Comparison of ENCODE assay signal across 9 cellular contexts in the genomic region with DNA sequence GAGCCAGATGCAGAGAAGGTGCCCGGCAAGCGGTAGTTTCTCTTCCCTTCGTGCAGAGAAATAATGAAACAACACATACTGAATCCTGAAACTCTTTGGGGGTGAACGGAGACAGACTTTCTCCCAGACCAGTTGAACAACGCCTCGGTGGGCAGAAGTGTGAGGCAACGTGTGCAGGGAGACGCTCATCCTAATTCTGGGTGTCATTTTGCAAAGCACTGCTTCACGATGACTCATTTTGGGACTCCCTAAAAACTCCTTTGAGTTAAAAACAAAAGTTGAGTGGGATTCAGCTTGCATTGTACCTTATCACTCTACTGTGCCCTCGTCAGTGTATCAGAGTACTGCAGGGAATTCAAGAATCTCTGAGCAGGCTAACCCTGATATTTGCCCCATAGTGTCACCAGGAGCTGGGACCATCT. TPM values are rescaled to one million over a fixed set of nuclear protein-coding genes. Genes with fewer than 3 reads are reported as not detected.
DNase-seq lines count a peak whose midpoint lies in the region; ATAC-seq and TF ChIP-seq lines count a peak whose summit lies in the region.
"Had no signal": no experiment of that assay in that cellular context is flagged by ENCODE, and none has a peak within 500 bp of the region (broad histone marks: within the 10 kb centered on the region; RNA-seq: fewer than 3 reads in every experiment).

No MANE protein-coding gene starts in this region.

- TF ChIP-seq CTCF in spleen (IDR thresholded peaks at IDR 0.05 in 8 of 11, conservative IDR thresholded peaks at IDR 0.05 in 3 of 11): no peak

- DNase-seq in spleen: peak; percentile 51
- no peak for DNase-seq in GF-D8 (lab: John Stamatoyannopoulos, UW)
- DNase-seq in NCI-H128 (lab: John Stamatoyannopoulos, UW; ENCODE audit: unreplicated experiment): no peak
- no peak for DNase-seq in LoVo (ENCODE audit: low spot score)
- no peak for DNase-seq in HPDE6-E6E7 (ENCODE audit: extremely low spot score)

- no peak for TF ChIP-seq POLR2A in spleen (IDR thresholded peaks at IDR 0.05)

- peak overlapping the region in 2 of 8 donors; percentile 15 to 16 for H3K27ac ChIP-seq in spleen
- H3K27ac ChIP-seq: psoas muscle had no signal

- no peak overlapping the region for H3K4me3 ChIP-seq in spleen
- H3K4me3 ChIP-seq: psoas muscle had no signal

- ATAC-seq in GM18520 (IDR thresholded peaks at IDR 0.05; ENCODE audit: unreplicated experiment) (peak; percentile 68), GM21515 (IDR thresholded peaks at IDR 0.05; ENCODE audit: unreplicated experiment) (peak; percentile 53), HG03521 (IDR thresholded peaks at IDR 0.05; ENCODE audit: unreplicated experiment) (peak; percentile 31)
- ATAC-seq: psoas muscle had no signal

- H3K27me3 ChIP-seq in spleen (replicated peaks in 1 of 7): peaks cover 0 to 6% (median 0%) of the 10 kb centered on the region in 7 donors

- intact Hi-C loops in spleen (cut with DNase I; ENCODE audit: low total_unique reads): no loop called here

- WGBS in spleen, 5 donors: 52 to 66% (median 58%) methylated on average over 10 of the region's 10 CpGs

- H3K9me3 ChIP-seq in spleen: no peaks in the 10 kb centered on the region
- H3K9me3 ChIP-seq: psoas muscle had no signal

- no peaks in the 10 kb centered on the region for H3K36me3 ChIP-seq in spleen

- peaks cover 4 to 47% (median 26%) of the 10 kb centered on the region in 6 donors for H3K4me1 ChIP-seq in spleen

RNA-seq across cellular contexts. Expression of a gene that starts 3.5 kb away (rescaled TPM):
- total RNA-seq in spleen: 10 to 100 TPM; 32.8 to 71.3 (median 55.0) TPM
- 10 to 100 TPM; 11.2 to 19.7 (median 11.6) TPM for polyA plus RNA-seq in spleen
